17 cellular contexts compared by ENCODE assay signal in genomic region chr19:16180611-16181010, GRCh38. TPM values are rescaled to one million over a fixed set of nuclear protein-coding genes. Genes with fewer than 3 reads are reported as not detected.
DNase-seq lines count a peak whose midpoint lies in the region; ATAC-seq, FAIRE-seq and TF ChIP-seq lines count a peak whose summit lies in the region.
"Had no signal": no experiment of that assay in that cellular context is flagged by ENCODE, and none has a peak within 500 bp of the region (broad histone marks: within the 10 kb centered on the region; RNA-seq: fewer than 3 reads in every experiment).

No MANE protein-coding gene starts in this region.

- CTCF ChIA-PET in PC-3 (lab: Charles Lee): interaction anchor here (0.6 to 1.1 kb wide), 3 partner anchors 10 to 86 kb away, joined by 3 to 5 read pairs (median 3); no protein-coding TSS in a partner anchor

- H3F3A ChIP-seq in PC-3 (ENCODE audit: low read length, unreplicated experiment): no peaks in the 10 kb centered on the region

- H3K27ac ChIP-seq in PC-3 (ENCODE audit: low read length): 0 out of 2 replicates have a peak overlapping the region, but pooled peaks have one; percentile 18

- no peaks in the 10 kb centered on the region for H3K36me3 ChIP-seq in PC-3 (ENCODE audit: low read depth, low read length)

- peaks cover 6 to 29% of the 10 kb centered on the region in 2 donors for H3K4me1 Mint-ChIP-seq in stimulated activated naive B cell treated with anti-CD40 and anti-IgM and Interleukin-4, amounts not matched to agents 10 μg/mL and 1 μg/mL and 100 μg/mL, for 72 hours
- peaks cover 12% of the 10 kb centered on the region for H3K4me1 Mint-ChIP-seq in activated naive CD8-positive, alpha-beta T cell treated with anti-CD3 and anti-CD28 coated beads, Interleukin-2, amount 50 U/mL, for 24 hours

- FAIRE-seq in G401.6 (lab: Jason Lieb, UNC): peak; percentile 79
- FAIRE-seq: D721Med, GM12892 had no signal

- no peaks in the 10 kb centered on the region for H3K27me3 Mint-ChIP-seq in stimulated activated naive B cell treated with anti-CD40 and anti-IgM and Interleukin-4, amounts not matched to agents 10 μg/mL and 1 μg/mL and 100 μg/mL, for 72 hours
- peaks cover 2% of the 10 kb centered on the region for H3K27me3 Mint-ChIP-seq in activated naive CD8-positive, alpha-beta T cell treated with anti-CD3 and anti-CD28 coated beads, Interleukin-2, amount 50 U/mL, for 24 hours

- H3K9me2 ChIP-seq in PC-3 (replicated peaks; ENCODE audit: low read length): no peaks in the 10 kb centered on the region

- H3K4me3 ChIP-seq in PC-3 (ENCODE audit: low read length): no peak overlapping the region
- no peak overlapping the region for H3K4me3 ChIP-seq in skeletal muscle cell (ENCODE audit: low read depth, low read length)

- BruUV-seq in PC-3 (replicated peaks; lab: Mats Ljungman, UMichigan): no TSS peak

- no peaks in the 10 kb centered on the region for H3K9me3 ChIP-seq in PC-3 (ENCODE audit: low read length)

- H3K27ac Mint-ChIP-seq in stimulated activated naive B cell treated with anti-CD40 and anti-IgM and Interleukin-4, amounts not matched to agents 10 μg/mL and 1 μg/mL and 100 μg/mL, for 72 hours: no peak overlapping the region
- no peak overlapping the region for H3K27ac Mint-ChIP-seq in activated naive CD8-positive, alpha-beta T cell treated with anti-CD3 and anti-CD28 coated beads, Interleukin-2, amount 50 U/mL, for 24 hours
- H3K27ac Mint-ChIP-seq: activated T-cell treated with anti-CD3 and anti-CD28 coated beads, Interleukin-2, amount 50 U/mL, for 72 hours had no signal

- H3K9me3 Mint-ChIP-seq in stimulated activated naive B cell treated with anti-CD40 and anti-IgM and Interleukin-4, amounts not matched to agents 10 μg/mL and 1 μg/mL and 100 μg/mL, for 72 hours: no peaks in the 10 kb centered on the region
- no peaks in the 10 kb centered on the region for H3K9me3 Mint-ChIP-seq in activated naive CD8-positive, alpha-beta T cell treated with anti-CD3 and anti-CD28 coated beads, Interleukin-2, amount 50 U/mL, for 24 hours
- H3K9me3 Mint-ChIP-seq: activated T-cell treated with anti-CD3 and anti-CD28 coated beads, Interleukin-2, amount 50 U/mL, for 72 hours; neural crest cell had no signal

- H3K9ac ChIP-seq in PC-3 (ENCODE audit: low read length): no peak overlapping the region

- POLR2A ChIA-PET in PC-3 (lab: Charles Lee; ENCODE audit: unreplicated experiment): interaction anchor here (1.0 kb wide), 1 partner anchor 19 kb away, joined by 9 read pairs; no protein-coding TSS in a partner anchor

- H3K79me2 ChIP-seq in PC-3 (ENCODE audit: low read length): peaks cover 4% of the 10 kb centered on the region

- DNase-seq in PC-3 (peak; percentile 71), fibroblast of gingiva (ENCODE audit: low read depth) (peak; percentile 53), skeletal muscle cell (ENCODE audit: low read depth) (peak; percentile 52)
- no peak for DNase-seq in stimulated activated naive B cell treated with anti-CD40 and anti-IgM and Interleukin-4, amounts not matched to agents 10 μg/mL and 1 μg/mL and 100 μg/mL, for 72 hours
- no peak for DNase-seq in activated naive CD8-positive, alpha-beta T cell treated with anti-CD3 and anti-CD28 coated beads, Interleukin-2, amount 50 U/mL, for 24 hours
- DNase-seq: activated CD4-positive, alpha-beta T cell treated with anti-CD3 and anti-CD28 coated beads for 1 hour; activated T-cell treated with anti-CD3 and anti-CD28 coated beads, Interleukin-2, amount 50 U/mL, for 72 hours; erythroblast; kidney glomerular epithelial cell; NCI-H1105; stimulated activated naive CD4-positive, alpha-beta T cell treated with Interleukin-2 at 50 U/mL for 16 hours had no signal

- no peaks in the 10 kb centered on the region for H3K27me3 ChIP-seq in PC-3 (ENCODE audit: low read length)

- peaks cover 4% of the 10 kb centered on the region in 2 donors for H3K36me3 Mint-ChIP-seq in stimulated activated naive B cell treated with anti-CD40 and anti-IgM and Interleukin-4, amounts not matched to agents 10 μg/mL and 1 μg/mL and 100 μg/mL, for 72 hours
- peaks cover 6% of the 10 kb centered on the region for H3K36me3 Mint-ChIP-seq in activated naive CD8-positive, alpha-beta T cell treated with anti-CD3 and anti-CD28 coated beads, Interleukin-2, amount 50 U/mL, for 24 hours (ENCODE audit: low read depth)

- H3K4me2 ChIP-seq in PC-3 (ENCODE audit: low read length): peak overlapping the region; percentile 15; the same call in 1 of the 2 replicates

- intact Hi-C loops in PC-3 (cut with micrococcal nuclease): no loop called here

- H3K4me1 ChIP-seq in PC-3 (ENCODE audit: insufficient read depth, low read length): peaks cover 10% of the 10 kb centered on the region

- ATAC-seq in PC-3 (no peak), HG02678 (IDR thresholded peaks at IDR 0.05; ENCODE audit: unreplicated experiment) (no peak), GM19035 (IDR thresholded peaks at IDR 0.05; ENCODE audit: unreplicated experiment) (no peak)
- no peak for ATAC-seq in stimulated activated naive B cell treated with anti-CD40 and anti-IgM and Interleukin-4, amounts not matched to agents 10 μg/mL and 1 μg/mL and 100 μg/mL, for 72 hours (replicated peaks)
- no peak for ATAC-seq in activated naive CD8-positive, alpha-beta T cell treated with anti-CD3 and anti-CD28 coated beads, Interleukin-2, amount 50 U/mL, for 24 hours
- ATAC-seq: activated T-cell treated with anti-CD3 and anti-CD28 coated beads, Interleukin-2, amount 50 U/mL, for 72 hours had no signal

- no peaks in the 10 kb centered on the region for H4K20me1 ChIP-seq in PC-3 (ENCODE audit: low read length)

- H2AFZ ChIP-seq in PC-3 (ENCODE audit: low read length): peak overlapping the region; percentile 55

- no peak for TF ChIP-seq CTCF in PC-3 (conservative IDR thresholded peaks at IDR 0.05; ENCODE audit: low read depth, low read length)

- H3K4me3 Mint-ChIP-seq in stimulated activated naive B cell treated with anti-CD40 and anti-IgM and Interleukin-4, amounts not matched to agents 10 μg/mL and 1 μg/mL and 100 μg/mL, for 72 hours: no peak overlapping the region
- no peak overlapping the region for H3K4me3 Mint-ChIP-seq in activated naive CD8-positive, alpha-beta T cell treated with anti-CD3 and anti-CD28 coated beads, Interleukin-2, amount 50 U/mL, for 24 hours
- H3K4me3 Mint-ChIP-seq: activated T-cell treated with anti-CD3 and anti-CD28 coated beads, Interleukin-2, amount 50 U/mL, for 72 hours; neural crest cell had no signal

RNA-seq across cellular contexts. Expression of gene FAM32A, which starts 4.6 kb away (rescaled TPM):
- total RNA-seq in PC-3 (2014; rRNA removed): 141 and 165 TPM in 2 replicates

RNA-seq across cellular contexts. Expression of gene CIB3, which starts 7.3 kb away (rescaled TPM):
- 0.58 TPM in 1 of 2 replicates, not detected in the other for total RNA-seq in PC-3 (2014; rRNA removed)
- total RNA-seq: activated T-cell treated with anti-CD3 and anti-CD28 coated beads, Interleukin-2, amount 50 U/mL, for 72 hours; neural crest cell had no signal

RNA-seq across cellular contexts. Expression of gene AP1M1, which starts 17.1 kb away (rescaled TPM):
- total RNA-seq in PC-3 (2014; rRNA removed): 104 and 109 TPM in 2 replicates

RNA-seq across cellular contexts. Expression of gene HSH2D, which starts 37.1 kb away (rescaled TPM):
- 10.9 and 14.5 TPM in 2 replicates for total RNA-seq in PC-3 (2014; rRNA removed)
- total RNA-seq: neural crest cell had no signal

Comparison
In these comparisons a context has a peak if more than half of its experiments do, and no peak if none do; other contexts are left out.
1. DNase-seq: peak in PC-3 (single experiment), fibroblast of gingiva (single experiment) and skeletal muscle cell (single experiment); none in stimulated activated naive B cell treated with anti-CD40 and anti-IgM and Interleukin-4, amounts not matched to agents 10 μg/mL and 1 μg/mL and 100 μg/mL, for 72 hours (single experiment) and activated naive CD8-positive, alpha-beta T cell treated with anti-CD3 and anti-CD28 coated beads, Interleukin-2, amount 50 U/mL, for 24 hours (single experiment).